In the genomic region with DNA sequence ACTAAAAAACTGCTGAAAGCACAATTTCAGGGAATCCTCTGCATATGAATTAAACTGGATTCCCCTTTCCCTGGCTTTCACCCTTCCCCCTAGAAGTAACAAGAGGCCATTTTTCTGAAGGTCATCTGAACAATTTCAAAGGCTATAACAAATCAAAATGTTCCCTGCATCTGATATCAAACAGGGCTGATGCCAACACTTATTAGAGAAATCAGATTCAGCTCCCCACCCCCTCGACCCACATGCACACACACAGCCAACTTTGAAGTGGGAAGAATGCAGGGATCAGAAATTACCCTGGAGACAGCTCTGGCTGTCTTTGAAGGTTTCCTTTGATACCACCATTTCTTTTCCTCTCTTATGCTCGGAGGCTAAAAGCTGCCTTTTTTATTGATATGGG, we compare ENCODE assay signal across 22 cellular contexts.
"Had no signal": no experiment of that assay in that cellular context is flagged by ENCODE, and none has a peak within 500 bp of the region (broad histone marks: within the 10 kb centered on the region; RNA-seq: fewer than 3 reads in every experiment).

No MANE protein-coding gene starts in this region.

- H3K27ac ChIP-seq: testis, uterus had no signal

- H3K4me3 ChIP-seq: mucosa of descending colon, testis, uterus had no signal

- H3K36me3 ChIP-seq: uterus had no signal

- H3K4me1 ChIP-seq: uterus had no signal

- ATAC-seq: activated CD4-positive, alpha-beta T cell treated with anti-CD3 and anti-CD28 coated beads for 36 hours; activated T-cell treated with anti-CD3 and anti-CD28 coated beads, Interleukin-2, amount 50 U/mL, for 4 hours; mucosa of descending colon had no signal

- H3K9me3 ChIP-seq: mucosa of descending colon, testis, uterus had no signal

- DNase-seq: activated B cell treated with CpG ODN at 0.5 μM for 24 hours; activated CD4-positive, alpha-beta T cell treated with anti-CD3 and anti-CD28 coated beads for 36 hours; activated CD4-positive, alpha-beta T cell treated with anti-CD3 and anti-CD28 coated beads, Interleukin-2, amount 50 U/mL, for 4 hours; activated CD8-positive, alpha-beta memory T cell treated with anti-CD3 and anti-CD28 coated beads, Interleukin-2, amount 50 U/mL, for 48 hours; activated naive CD4-positive, alpha-beta T cell treated with anti-CD3 and anti-CD28 coated beads for 36 hours; activated naive CD8-positive, alpha-beta T cell treated with anti-CD3 and anti-CD28 coated beads, Interleukin-2, amount 10 ng/mL, durations not matched to agents 7 days and 5 days; activated T-cell treated with anti-CD3 and anti-CD28 coated beads, Interleukin-2, amount 50 U/mL, for 4 hours; amygdala; effector CD4-positive, alpha-beta T cell; erythroblast; foreskin fibroblast; mesenchymal stem cell; posterior cingulate gyrus; stimulated activated CD4-positive, alpha-beta T cell treated with anti-CD3 and anti-CD28 coated beads, Interleukin-2, amount 100 ng/mL, for 48 hours; stimulated activated CD8-positive, alpha-beta memory T cell treated with anti-CD3 and anti-CD28 coated beads, Interleukin-4, amount 100 ng/mL, for 48 hours; stimulated activated naive CD4-positive, alpha-beta T cell; T-helper 1 cell; T-helper 9 cell; testis; trophoblast cell; uterus had no signal

- H3K27me3 ChIP-seq: testis, uterus had no signal
